Comparison of ENCODE assay signal across 8 cellular contexts in the genomic region with DNA sequence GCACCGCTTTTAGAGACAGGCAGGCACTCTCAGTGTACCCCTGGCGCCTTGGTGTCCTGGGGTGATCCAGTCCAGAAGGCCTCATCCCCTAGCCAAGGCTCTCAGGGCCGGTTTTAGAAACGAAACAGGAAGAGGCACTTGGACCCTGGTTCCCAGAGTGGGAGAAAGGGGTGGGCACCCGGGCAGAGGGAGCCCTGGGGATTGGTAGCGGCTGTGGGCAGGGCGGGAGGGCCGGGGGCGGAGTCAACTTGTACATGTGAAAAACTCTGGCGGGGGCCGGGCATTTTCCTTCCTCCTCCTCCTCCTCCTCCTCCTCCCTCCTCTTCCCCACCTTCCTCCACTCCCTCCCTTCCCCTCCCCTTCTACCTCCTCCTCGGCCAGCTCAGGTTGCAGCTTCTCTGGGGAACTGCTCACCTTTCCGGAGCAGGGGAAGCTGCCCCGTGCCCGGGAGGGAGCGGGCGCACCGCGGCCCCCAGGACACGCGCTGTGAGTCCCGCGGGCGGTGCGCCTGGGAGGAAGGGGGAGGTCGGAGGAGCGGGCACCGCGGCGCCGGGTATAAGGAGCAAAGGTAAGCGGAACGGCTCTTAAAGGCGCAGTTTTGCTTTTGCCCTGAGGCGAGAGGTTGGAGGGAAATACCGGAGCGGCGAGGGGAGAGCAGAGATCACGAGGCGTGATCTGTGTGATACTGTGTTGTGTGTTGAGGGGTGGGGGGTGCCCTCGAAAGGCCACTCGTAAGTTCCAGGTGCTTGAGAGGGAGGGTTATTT. TPM values are rescaled to one million over a fixed set of nuclear protein-coding genes. Genes with fewer than 3 reads are reported as not detected.
DNase-seq lines count a peak whose midpoint lies in the region; ATAC-seq and TF ChIP-seq lines count a peak whose summit lies in the region.

Gene CDK18 (plus strand): TSS at position 359 of the 765 bp plus-strand sequence. CDS start 18,499 bp downstream, outside the sequence.

- no peak for TF ChIP-seq CTCF in WTC11 (IDR thresholded peaks at IDR 0.05)
- TF ChIP-seq CTCF in right lobe of liver (IDR thresholded peaks at IDR 0.05) = no peak

- no peaks in the 10 kb centered on the region for H3K9me3 Mint-ChIP-seq in WTC11
- no peaks in the 10 kb centered on the region for H3K9me3 Mint-ChIP-seq in dendritic cell treated with granulocyte-macrophage colony-stimulating factor and Interleukin-4, amounts not matched to agents 40 ng/mL and 50 ng/mL, for 4 days

- H3K36me3 ChIP-seq in right lobe of liver = no peaks in the 10 kb centered on the region

- H3K4me1 Mint-ChIP-seq in WTC11 = peaks cover 57% of the 10 kb centered on the region
- peaks cover 15% of the 10 kb centered on the region for H3K4me1 Mint-ChIP-seq in dendritic cell treated with granulocyte-macrophage colony-stimulating factor and Interleukin-4, amounts not matched to agents 40 ng/mL and 50 ng/mL, for 4 days (ENCODE audit: low read depth)

- peak within 1 kb of the TSS; percentile 19; the same call in 1 of the 2 replicates for H3K27ac Mint-ChIP-seq in WTC11
- H3K27ac Mint-ChIP-seq in dendritic cell treated with granulocyte-macrophage colony-stimulating factor and Interleukin-4, amounts not matched to agents 40 ng/mL and 50 ng/mL, for 4 days = peak within 1 kb of the TSS; percentile 73

- peak; percentile 80 for ATAC-seq in WTC11
- ATAC-seq in right lobe of liver = peak; percentile 88 to 91 (median 90)
- ATAC-seq in GM21381 (IDR thresholded peaks at IDR 0.05; ENCODE audit: unreplicated experiment) = no peak

- H3K4me3 Mint-ChIP-seq in WTC11 = peak within 1 kb of the TSS; percentile 85
- H3K4me3 Mint-ChIP-seq in dendritic cell treated with granulocyte-macrophage colony-stimulating factor and Interleukin-4, amounts not matched to agents 40 ng/mL and 50 ng/mL, for 4 days = peak within 1 kb of the TSS; percentile 71

- 5% methylated on average over 23 of the region's 42 CpGs for WGBS in right lobe of liver (ENCODE audit: insufficient coverage, low coverage, low lambda C conversion rate, missing lambda C conversion rate)

- DNase-seq in ELF-1 (ENCODE audit: low read depth, low spot score) = peak; percentile 83
- peak; percentile 31 for DNase-seq in NCI-H1694 treated with DMSO at 0.1 percent for 48 hours (lab: John Stamatoyannopoulos, UW)
- peak; percentile 85 for DNase-seq in WTC11 (ENCODE audit: low spot score)
- peak; percentile 84 to 89 (median 87) for DNase-seq in right lobe of liver
- DNase-seq in stimulated activated CD4-positive, alpha-beta T cell treated with anti-CD3 and anti-CD28 coated beads, Interleukin-4, amount 100 ng/mL, for 48 hours (ENCODE audit: low read depth in 2 of 2) = peak; percentile 20 to 40
- no peak for DNase-seq in OCI-M2 (lab: John Stamatoyannopoulos, UW; ENCODE audit: unreplicated experiment)

- peaks cover 10% of the 10 kb centered on the region; the same call in 1 of the 2 replicates for H3K36me3 Mint-ChIP-seq in WTC11
- H3K36me3 Mint-ChIP-seq in dendritic cell treated with granulocyte-macrophage colony-stimulating factor and Interleukin-4, amounts not matched to agents 40 ng/mL and 50 ng/mL, for 4 days (ENCODE audit: low read depth) = no peaks in the 10 kb centered on the region

- no peaks in the 10 kb centered on the region for H3K27me3 ChIP-seq in right lobe of liver

- intact Hi-C loops in dendritic cell treated with granulocyte-macrophage colony-stimulating factor and Interleukin-4, amounts not matched to agents 40 ng/mL and 50 ng/mL, for 4 days (cut with micrococcal nuclease) = no loop called here
- intact Hi-C loops in right lobe of liver (cut with DNase I) = no loop called here

- peak within 1 kb of the TSS; percentile 20 to 24 (median 22) for H3K27ac ChIP-seq in right lobe of liver

- no peaks in the 10 kb centered on the region for H3K9me3 ChIP-seq in right lobe of liver

- CTCF ChIA-PET in WTC11 (lab: Charles Lee) = interaction anchor here (0.6 to 1.9 kb wide), 10 partner anchors 12 to 165 kb away, joined by 3 to 20 read pairs (median 5); no protein-coding TSS in a partner anchor

- POLR2A ChIA-PET in WTC11 (lab: Charles Lee) = interaction anchor here (0.8 to 1.2 kb wide), 3 partner anchors 12 to 39 kb away, joined by 3 to 4 read pairs (median 3); no protein-coding TSS in a partner anchor

- H3K27me3 Mint-ChIP-seq in WTC11 (ENCODE audit: low read depth) = no peaks in the 10 kb centered on the region
- peaks cover 12% of the 10 kb centered on the region for H3K27me3 Mint-ChIP-seq in dendritic cell treated with granulocyte-macrophage colony-stimulating factor and Interleukin-4, amounts not matched to agents 40 ng/mL and 50 ng/mL, for 4 days

- peak within 1 kb of the TSS; percentile 63 to 79 (median 69) for H3K4me3 ChIP-seq in right lobe of liver

- TF ChIP-seq POLR2A in right lobe of liver (IDR thresholded peaks at IDR 0.05) = no peak

- no peaks in the 10 kb centered on the region for H3K4me1 ChIP-seq in right lobe of liver

TF ChIP-seq in WTC11, 78 proteins besides CTCF, POLR2A, EP300 and RAD21 (continues in another document):
- no peak for TF ChIP-seq MYBL2 (CRISPR knock-in tag; IDR thresholded peaks at IDR 0.05)
- TF ChIP-seq FOXP1 (CRISPR knock-in tag; IDR thresholded peaks at IDR 0.05; ENCODE audit: borderline replicate concordance) = no peak
- no peak for TF ChIP-seq JUN (CRISPR knock-in tag; IDR thresholded peaks at IDR 0.05)
- peak; percentile 50; the same call in 1 of the 2 replicates for TF ChIP-seq E2F5 (CRISPR knock-in tag; IDR thresholded peaks at IDR 0.05)
- TF ChIP-seq ZNF138 (CRISPR knock-in tag; conservative IDR thresholded peaks at IDR 0.05) = 0 out of 2 replicates have a peak, but pooled peaks have one; percentile 63
- no peak for TF ChIP-seq ESRRA (CRISPR knock-in tag; IDR thresholded peaks at IDR 0.05; ENCODE audit: borderline replicate concordance)
- TF ChIP-seq FOXK1 (CRISPR knock-in tag; IDR thresholded peaks at IDR 0.05) = peak; percentile 57
- TF ChIP-seq, protein P1, sequence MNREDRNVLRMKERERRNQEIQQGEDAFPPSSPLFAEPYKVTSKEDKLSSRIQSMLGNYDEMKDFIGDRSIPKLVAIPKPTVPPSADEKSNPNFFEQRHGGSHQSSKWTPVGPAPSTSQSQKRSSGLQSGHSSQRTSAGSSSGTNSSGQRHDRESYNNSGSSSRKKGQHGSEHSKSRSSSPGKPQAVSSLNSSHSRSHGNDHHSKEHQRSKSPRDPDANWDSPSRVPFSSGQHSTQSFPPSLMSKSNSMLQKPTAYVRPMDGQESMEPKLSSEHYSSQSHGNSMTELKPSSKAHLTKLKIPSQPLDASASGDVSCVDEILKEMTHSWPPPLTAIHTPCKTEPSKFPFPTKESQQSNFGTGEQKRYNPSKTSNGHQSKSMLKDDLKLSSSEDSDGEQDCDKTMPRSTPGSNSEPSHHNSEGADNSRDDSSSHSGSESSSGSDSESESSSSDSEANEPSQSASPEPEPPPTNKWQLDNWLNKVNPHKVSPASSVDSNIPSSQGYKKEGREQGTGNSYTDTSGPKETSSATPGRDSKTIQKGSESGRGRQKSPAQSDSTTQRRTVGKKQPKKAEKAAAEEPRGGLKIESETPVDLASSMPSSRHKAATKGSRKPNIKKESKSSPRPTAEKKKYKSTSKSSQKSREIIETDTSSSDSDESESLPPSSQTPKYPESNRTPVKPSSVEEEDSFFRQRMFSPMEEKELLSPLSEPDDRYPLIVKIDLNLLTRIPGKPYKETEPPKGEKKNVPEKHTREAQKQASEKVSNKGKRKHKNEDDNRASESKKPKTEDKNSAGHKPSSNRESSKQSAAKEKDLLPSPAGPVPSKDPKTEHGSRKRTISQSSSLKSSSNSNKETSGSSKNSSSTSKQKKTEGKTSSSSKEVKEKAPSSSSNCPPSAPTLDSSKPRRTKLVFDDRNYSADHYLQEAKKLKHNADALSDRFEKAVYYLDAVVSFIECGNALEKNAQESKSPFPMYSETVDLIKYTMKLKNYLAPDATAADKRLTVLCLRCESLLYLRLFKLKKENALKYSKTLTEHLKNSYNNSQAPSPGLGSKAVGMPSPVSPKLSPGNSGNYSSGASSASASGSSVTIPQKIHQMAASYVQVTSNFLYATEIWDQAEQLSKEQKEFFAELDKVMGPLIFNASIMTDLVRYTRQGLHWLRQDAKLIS (CRISPR knock-in tag; IDR thresholded peaks at IDR 0.05; ENCODE audit: borderline replicate concordance) = peak; percentile 69; the same call in 1 of the 2 replicates
- TF ChIP-seq ATF3 (CRISPR knock-in tag; conservative IDR thresholded peaks at IDR 0.05) = no peak
- TF ChIP-seq NR1H2 (CRISPR knock-in tag; IDR thresholded peaks at IDR 0.05) = no peak

RNA-seq across cellular contexts. Expression of gene CDK18, which starts in this region (rescaled TPM):
- total RNA-seq in WTC11 (2021) = 62.1 to 71.9 TPM (median 64.7 TPM) in 3 replicates
- total RNA-seq in right lobe of liver = 10 to 100 TPM in 3 of 6 experiments, 1 to 10 TPM in 3; 6.3 to 22.3 (median 9.7) TPM
